8 cellular contexts compared by ENCODE assay signal in the genomic region with DNA sequence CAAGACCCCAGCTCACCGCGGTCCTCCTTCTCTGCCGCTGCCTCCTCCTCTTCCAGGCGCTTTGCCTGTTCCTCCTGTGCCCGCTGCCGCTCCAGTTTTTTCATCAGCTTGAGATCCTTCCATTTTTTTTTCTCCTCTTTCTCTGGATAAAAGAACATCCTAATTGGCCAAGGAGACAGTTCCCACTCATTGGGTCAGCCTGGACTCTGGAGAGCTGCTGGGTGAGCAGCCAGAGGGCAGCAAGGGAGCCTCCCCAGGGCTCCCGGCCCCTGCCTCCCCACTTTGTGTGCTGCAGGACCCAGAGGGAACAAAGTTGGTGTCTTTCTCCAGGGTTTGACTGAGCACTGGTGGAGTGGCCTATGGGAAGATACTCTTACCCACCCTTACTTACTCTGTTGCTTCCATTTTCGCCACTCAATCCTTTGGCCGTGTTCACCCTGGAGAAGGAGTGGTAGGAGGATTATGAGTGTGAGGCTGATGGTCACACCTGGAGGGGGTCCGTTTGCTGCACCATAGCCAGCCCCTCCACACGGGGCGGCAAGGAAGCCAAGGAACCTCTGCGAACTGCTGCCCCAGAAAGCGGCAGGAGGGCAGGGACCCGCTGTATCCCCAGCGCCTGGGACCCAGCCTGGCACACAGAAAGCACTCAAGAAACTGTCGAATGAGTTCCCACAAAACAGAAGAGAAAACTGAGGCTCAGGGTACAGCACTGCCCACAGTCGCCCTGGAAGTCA. TPM values are rescaled to one million over a fixed set of nuclear protein-coding genes. Genes with fewer than 3 reads are reported as not detected.
DNase-seq lines count a peak whose midpoint lies in the region; ATAC-seq, FAIRE-seq and TF ChIP-seq lines count a peak whose summit lies in the region.

No MANE protein-coding gene starts in this region.

- BruUV-seq in GM12878 (replicated peaks; lab: Mats Ljungman, UMichigan) = TSS peak; percentile 59

- peak overlapping the region; percentile 72 for H3K27ac ChIP-seq in GM12878 (ENCODE audit: control insufficient read depth, insufficient read depth)
- H3K27ac ChIP-seq in mesenchymal stem cell (ENCODE audit: low read length, poor library complexity, severe bottlenecking) = peak overlapping the region; percentile 37

- no peak overlapping the region for H2BK15ac ChIP-seq in mesenchymal stem cell (ENCODE audit: low read depth, poor library complexity, severe bottlenecking)

- H3K27me3 ChIP-seq in GM12878 (replicated peaks in 1 of 2; ENCODE audit: control insufficient read depth in 2 of 2, insufficient read depth in 2 of 2, low read length in 1 of 2) (no peaks in the 10 kb centered on the region), mesenchymal stem cell (ENCODE audit: control insufficient read depth in 1 of 2, insufficient read depth in 1 of 2, low read length in 2 of 2) (no peaks in the 10 kb centered on the region)

- H4K8ac ChIP-seq in mesenchymal stem cell (ENCODE audit: low read length) = peak overlapping the region; percentile 47

- H2BK120ac ChIP-seq in mesenchymal stem cell (ENCODE audit: low read depth, low read length) = peak overlapping the region; percentile 76

- peak overlapping the region; percentile 45 to 96 for H3K18ac ChIP-seq in mesenchymal stem cell (ENCODE audit: low read depth in 1 of 2, low read length in 2 of 2)

- peak overlapping the region; percentile 47 for H2BK5ac ChIP-seq in mesenchymal stem cell (ENCODE audit: low read depth, low read length, poor library complexity, severe bottlenecking)

- H3K36me3 ChIP-seq in GM12878 (ENCODE audit: control insufficient read depth in 2 of 2, insufficient read depth in 2 of 2, low read length in 1 of 2) = peaks cover 12 to 19% of the 10 kb centered on the region in 2 experiments
- H3K36me3 ChIP-seq in mesenchymal stem cell (ENCODE audit: control insufficient read depth in 1 of 2, insufficient read depth in 2 of 2, low read depth in 1 of 2, low read length in 2 of 2) = peaks cover 46 to 52% of the 10 kb centered on the region in 2 experiments

- no peaks in the 10 kb centered on the region for H3K9me3 ChIP-seq in GM12878 (replicated peaks; ENCODE audit: control insufficient read depth, insufficient read depth, low read length)
- no peaks in the 10 kb centered on the region for H3K9me3 ChIP-seq in mesenchymal stem cell (ENCODE audit: control insufficient read depth, low read length)

- H2AK5ac ChIP-seq in mesenchymal stem cell (ENCODE audit: low read length, severe bottlenecking) = no peak overlapping the region

- RAD21 ChIA-PET in GM12878 (lab: Charles Lee; ENCODE audit: unreplicated experiment) = interaction anchor here (1.0 to 1.4 kb wide), 4 partner anchors 11 to 199 kb away, joined by 3 to 12 read pairs (median 4); a partner anchor contains a TSS

- no peaks in the 10 kb centered on the region for H4K20me1 ChIP-seq in GM12878 (ENCODE audit: control insufficient read depth, insufficient read depth)

- no peak for TF ChIP-seq EP300 in GM12878 (IDR thresholded peaks at IDR 0.05; ENCODE audit: borderline replicate concordance in 1 of 2, control insufficient read depth in 1 of 2, low read depth in 2 of 2, low read length in 2 of 2)

- H3K4ac ChIP-seq in mesenchymal stem cell (ENCODE audit: low read depth in 1 of 2, low read length in 2 of 2) = peak overlapping the region; percentile 71 to 85

- H3K14ac ChIP-seq in mesenchymal stem cell (ENCODE audit: low read length in 2 of 2) = peak overlapping the region in 1 of 2 experiments; percentile 91

- TF ChIP-seq POLR2A in GM12878 (IDR thresholded peaks at IDR 0.05; ENCODE audit: low read depth, low read length) = no peak

- WGBS in GM12878 (ENCODE audit: insufficient coverage, insufficient replicate concordance, low lambda C conversion rate, missing lambda C conversion rate) = 32% methylated on average over 18 of the region's 18 CpGs
- WGBS in mesenchymal stem cell = 36% methylated on average over 17 of the region's 18 CpGs

- H2AFZ ChIP-seq in GM12878 (ENCODE audit: control insufficient read depth, low read depth, low read length) = peak overlapping the region; percentile 85
- peak overlapping the region; percentile 57 for H2AFZ ChIP-seq in mesenchymal stem cell (ENCODE audit: low read depth, low read length)

- DNase-seq in ELR (ENCODE audit: low read depth) = peak; percentile 26
- no peak for DNase-seq in GM12878 (ENCODE audit: low read depth, low spot score)
- peak; percentile 25 for DNase-seq in mesenchymal stem cell
- no peak for DNase-seq in OCI-M1 (lab: John Stamatoyannopoulos, UW)
- no peak for DNase-seq in urothelium cell line (ENCODE audit: low spot score)
- DNase-seq in superior temporal gyrus (ENCODE audit: extremely low spot score) = no peak
- DNase-seq in foreskin melanocyte = no peak

- CTCF ChIA-PET in GM12878 (lab: Yijun Ruan, JAX) = interaction anchor here (0.5 to 2.9 kb wide), 9 partner anchors 9 to 185 kb away, joined by 3 to 29 read pairs (median 3); a partner anchor contains a TSS

- H3K4me3 ChIP-seq in GM12878 (peak overlapping the region; percentile 92), mesenchymal stem cell (ENCODE audit: insufficient read depth in 1 of 2, low read depth in 1 of 2, low read length in 2 of 2) (peak overlapping the region; percentile 92 to 93)

- no peak for FAIRE-seq in GM12878 (lab: Jason Lieb, UNC)
- FAIRE-seq in urothelium cell line (lab: Jason Lieb, UNC) = no peak

- no peak for TF ChIP-seq RAD21 in GM12878 (IDR thresholded peaks at IDR 0.05; ENCODE audit: insufficient read depth, low read depth, low read length)

- no peak for TF ChIP-seq CTCF in GM12878 (IDR thresholded peaks at IDR 0.05 in 2 of 3, conservative IDR thresholded peaks at IDR 0.05 in 1 of 3; ENCODE audit: control insufficient read depth in 2 of 3, extremely low read depth in 1 of 3, insufficient read depth in 1 of 3, low read depth in 3 of 3, low read length in 3 of 3)

- peaks cover 14% of the 10 kb centered on the region for H3K79me2 ChIP-seq in GM12878 (ENCODE audit: control insufficient read depth, insufficient read depth, low read length)

- no peak overlapping the region for H2BK12ac ChIP-seq in mesenchymal stem cell (ENCODE audit: low read length in 2 of 2)

- peak overlapping the region in 1 of 2 experiments; percentile 94 for H3K23ac ChIP-seq in mesenchymal stem cell (ENCODE audit: low read length in 2 of 2)

- in situ Hi-C loops in GM12878 (cut with MboI) = no loop called here

- SMC1A ChIA-PET in GM12878 (lab: Charles Lee; ENCODE audit: uncharacterized antibody, unreplicated experiment) = interaction anchor here (1.3 kb wide), 2 partner anchors 11 kb away, joined by 6 to 8 read pairs; a partner anchor contains a TSS

- intact Hi-C loops in GM12878 (cut with micrococcal nuclease; ENCODE audit: unreplicated experiment) = no loop called here

- no peak overlapping the region for H4K91ac ChIP-seq in mesenchymal stem cell (ENCODE audit: low read length)

- H3K4me2 ChIP-seq in GM12878 (ENCODE audit: control insufficient read depth, insufficient read depth) = peak overlapping the region; percentile 80
- H3K4me2 ChIP-seq in mesenchymal stem cell (ENCODE audit: low read length, poor library complexity, severe bottlenecking) = peak overlapping the region; percentile 97

- peaks cover 7% of the 10 kb centered on the region; the same call in 1 of the 2 replicates for H3K4me1 ChIP-seq in GM12878 (ENCODE audit: control insufficient read depth, insufficient read depth, low read length)
- H3K4me1 ChIP-seq in mesenchymal stem cell (ENCODE audit: control insufficient read depth, insufficient read depth, low read depth, low read length) = peaks cover 10% of the 10 kb centered on the region

- H3K9ac ChIP-seq in GM12878 (ENCODE audit: control insufficient read depth, insufficient read depth, low read length) (peak overlapping the region; percentile 89), mesenchymal stem cell (ENCODE audit: low read length) (peak overlapping the region; percentile 92)

- ATAC-seq in HG03135 (IDR thresholded peaks at IDR 0.05; ENCODE audit: unreplicated experiment) (peak; percentile 7), GM12878 (peak; percentile 20)

- POLR2A ChIA-PET in GM12878 (lab: Charles Lee) = interaction anchor here (1.0 to 1.8 kb wide), 5 partner anchors 10 to 144 kb away, joined by 3 to 15 read pairs (median 4); a partner anchor contains a TSS

- H3K79me1 ChIP-seq in mesenchymal stem cell (replicated peaks; ENCODE audit: low read length, poor library complexity, severe bottlenecking) = peaks cover 20% of the 10 kb centered on the region

RNA-seq across cellular contexts. Expression of a gene that starts 0.7 kb away (rescaled TPM):
- 33.4 and 38.6 TPM in 2 replicates for total RNA-seq in GM12878 (2013; cell fraction: nucleolus; rRNA removed)
- 40.5 and 49.2 TPM in 2 replicates for total RNA-seq in GM12878 (2014; rRNA removed)
- 14.3 and 17.3 TPM in 2 replicates for total RNA-seq in GM12878 (2014; rRNA removed; fragmentation: Illumina TruSeq; extraction: Trizol)
- 75.0 and 77.8 TPM in 2 replicates for total RNA-seq in GM12878 (2021)
- 17.2 TPM for polyA plus RNA-seq in GM12878 (2011; ENCODE audit: low read depth)
- 21.7 and 48.0 TPM in 2 replicates for polyA plus RNA-seq in GM12878 (2011; rRNA removed)
- 57.9 and 63.5 TPM in 2 replicates for polyA plus RNA-seq in GM12878 (2011; cell fraction: cytosol; rRNA removed)
- polyA plus RNA-seq in GM12878 (2011; cell fraction: nucleus; rRNA removed) = 156 and 204 TPM in 2 replicates
- 30.1 and 30.2 TPM in 2 replicates for polyA plus RNA-seq in GM12878 (2012)
- 5.0 and 22.6 TPM in 2 replicates for polyA plus RNA-seq in GM12878 (2014; fragmentation: Illumina TruSeq; extraction: Trizol)
- 10 to 100 TPM in 1 of 2 experiments, 1 to 10 TPM in 1; 5.7 to 16.4 TPM for polyA plus RNA-seq in GM12878 (2014; fragmentation: Nextera tagmentation; extraction: Ambion mirVana)
- polyA plus RNA-seq in GM12878 (2014; rRNA removed) = 40.7 and 49.1 TPM in 2 replicates
- 10 to 100 TPM; 85.2 to 95.0 TPM for polyA plus RNA-seq in GM12878 (2016; fragmentation: Nextera tagmentation; extraction: Ambion mirVana)
- 26.3 and 30.0 TPM in 2 replicates for polyA minus RNA-seq in GM12878 (2011; rRNA and poly(A)+ RNA removed)
- 16.0 and 22.5 TPM in 2 replicates for polyA minus RNA-seq in GM12878 (2011; cell fraction: cytosol; rRNA and poly(A)+ RNA removed)
- 16.1 and 25.9 TPM in 2 replicates for polyA minus RNA-seq in GM12878 (2011; cell fraction: nucleus; rRNA and poly(A)+ RNA removed)
- 9.0 TPM for polyA plus RNA-seq in mesenchymal stem cell (2013, experiment 1 of 2)
- 8.9 TPM for polyA plus RNA-seq in mesenchymal stem cell (2013, experiment 2 of 2)

RNA-seq across cellular contexts. Expression of a gene that starts 10.6 kb away (rescaled TPM):
- total RNA-seq in GM12878 (2013; cell fraction: nucleolus; rRNA removed) = 4.7 and 5.3 TPM in 2 replicates
- total RNA-seq in GM12878 (2014; rRNA removed) (22.1 and 29.2 TPM in 2 replicates), GM12878 (2014; rRNA removed; fragmentation: Illumina TruSeq; extraction: Trizol) (4.8 and 5.8 TPM in 2 replicates), GM12878 (2021) (28.1 and 28.2 TPM in 2 replicates)
- polyA plus RNA-seq in GM12878 (2011; ENCODE audit: low read depth) = 3.2 TPM
- polyA plus RNA-seq in GM12878 (2011; rRNA removed) (6.6 and 12.2 TPM in 2 replicates), GM12878 (2014; fragmentation: Illumina TruSeq; extraction: Trizol) (1.0 and 3.2 TPM in 2 replicates), GM12878 (2014; fragmentation: Nextera tagmentation; extraction: Ambion mirVana) (1 to 10 TPM in 1 of 2 experiments, under 1 TPM in 1; 0.84 to 1.8 TPM), GM12878 (2014; rRNA removed) (24.9 and 31.4 TPM in 2 replicates), GM12878 (2016; fragmentation: Nextera tagmentation; extraction: Ambion mirVana) (10 to 100 TPM in 1 of 2 experiments, under 1 TPM in 1; 0.92 to 19.3 TPM)
- polyA plus RNA-seq in GM12878 (2011; cell fraction: cytosol; rRNA removed) = 18.4 and 36.3 TPM in 2 replicates
- 22.1 and 25.7 TPM in 2 replicates for polyA plus RNA-seq in GM12878 (2011; cell fraction: nucleus; rRNA removed)
- polyA plus RNA-seq in GM12878 (2012) = 7.6 and 8.4 TPM in 2 replicates
- polyA minus RNA-seq in GM12878 (2011; rRNA and poly(A)+ RNA removed) = 7.0 and 8.1 TPM in 2 replicates
- polyA minus RNA-seq in GM12878 (2011; cell fraction: cytosol; rRNA and poly(A)+ RNA removed) = 5.8 and 8.3 TPM in 2 replicates
- polyA minus RNA-seq in GM12878 (2011; cell fraction: nucleus; rRNA and poly(A)+ RNA removed) = 4.4 and 7.0 TPM in 2 replicates
- polyA plus RNA-seq in mesenchymal stem cell (2013, experiment 1 of 2) = 9.6 TPM
- 9.0 TPM for polyA plus RNA-seq in mesenchymal stem cell (2013, experiment 2 of 2)

RNA-seq across cellular contexts. Expression of a gene that starts 41.8 kb away (rescaled TPM):
- total RNA-seq in GM12878 (2013; cell fraction: nucleolus; rRNA removed) = 12.2 and 12.5 TPM in 2 replicates
- total RNA-seq in GM12878 (2014; rRNA removed) = 9.2 and 10.8 TPM in 2 replicates
- 6.3 and 7.1 TPM in 2 replicates for total RNA-seq in GM12878 (2014; rRNA removed; fragmentation: Illumina TruSeq; extraction: Trizol)
- 18.7 and 20.5 TPM in 2 replicates for total RNA-seq in GM12878 (2021)
- polyA plus RNA-seq in GM12878 (2011; ENCODE audit: low read depth) = 28.7 TPM
- polyA plus RNA-seq in GM12878 (2011; rRNA removed) = 9.5 and 21.2 TPM in 2 replicates
- 20.5 and 22.0 TPM in 2 replicates for polyA plus RNA-seq in GM12878 (2011; cell fraction: cytosol; rRNA removed)
- 25.1 and 27.1 TPM in 2 replicates for polyA plus RNA-seq in GM12878 (2011; cell fraction: nucleus; rRNA removed)
- polyA plus RNA-seq in GM12878 (2012) = 11.4 and 15.1 TPM in 2 replicates
- 16.3 and 22.1 TPM in 2 replicates for polyA plus RNA-seq in GM12878 (2014; fragmentation: Illumina TruSeq; extraction: Trizol)
- 1 to 10 TPM; 3.0 to 3.1 TPM for polyA plus RNA-seq in GM12878 (2014; fragmentation: Nextera tagmentation; extraction: Ambion mirVana)
- 16.7 and 19.1 TPM in 2 replicates for polyA plus RNA-seq in GM12878 (2014; rRNA removed)
- 10 to 100 TPM; 22.2 to 23.1 TPM for polyA plus RNA-seq in GM12878 (2016; fragmentation: Nextera tagmentation; extraction: Ambion mirVana)
- polyA minus RNA-seq in GM12878 (2011; rRNA and poly(A)+ RNA removed) = 12.2 and 15.4 TPM in 2 replicates
- polyA minus RNA-seq in GM12878 (2011; cell fraction: cytosol; rRNA and poly(A)+ RNA removed) = 5.1 and 6.0 TPM in 2 replicates
- 6.4 and 12.7 TPM in 2 replicates for polyA minus RNA-seq in GM12878 (2011; cell fraction: nucleus; rRNA and poly(A)+ RNA removed)
- 16.8 TPM for polyA plus RNA-seq in mesenchymal stem cell (2013, experiment 1 of 2)
- polyA plus RNA-seq in mesenchymal stem cell (2013, experiment 2 of 2) = 17.1 TPM

RNA-seq across cellular contexts. Expression of a gene that starts 52.9 kb away (rescaled TPM):
- total RNA-seq in GM12878 (2013; cell fraction: nucleolus; rRNA removed) = 23.9 and 33.0 TPM in 2 replicates
- total RNA-seq in GM12878 (2014; rRNA removed) = 12.4 and 12.8 TPM in 2 replicates
- total RNA-seq in GM12878 (2014; rRNA removed; fragmentation: Illumina TruSeq; extraction: Trizol) = 6.3 and 7.4 TPM in 2 replicates
- total RNA-seq in GM12878 (2021) = 12.2 and 12.7 TPM in 2 replicates
- polyA plus RNA-seq in GM12878 (2011; ENCODE audit: low read depth) = 3.2 TPM
- 8.6 and 14.0 TPM in 2 replicates for polyA plus RNA-seq in GM12878 (2011; rRNA removed)
- polyA plus RNA-seq in GM12878 (2011; cell fraction: cytosol; rRNA removed) = 15.7 and 17.5 TPM in 2 replicates
- 75.8 and 77.3 TPM in 2 replicates for polyA plus RNA-seq in GM12878 (2011; cell fraction: nucleus; rRNA removed)
- 7.6 and 7.7 TPM in 2 replicates for polyA plus RNA-seq in GM12878 (2012)
- polyA plus RNA-seq in GM12878 (2014; fragmentation: Illumina TruSeq; extraction: Trizol) = 5.4 and 7.9 TPM in 2 replicates
- 1 to 10 TPM; 5.8 to 6.2 TPM for polyA plus RNA-seq in GM12878 (2014; fragmentation: Nextera tagmentation; extraction: Ambion mirVana)
- polyA plus RNA-seq in GM12878 (2014; rRNA removed) = 15.7 and 15.9 TPM in 2 replicates
- polyA plus RNA-seq in GM12878 (2016; fragmentation: Nextera tagmentation; extraction: Ambion mirVana) = 10 to 100 TPM; 10.3 to 12.8 TPM
- 8.6 and 12.4 TPM in 2 replicates for polyA minus RNA-seq in GM12878 (2011; rRNA and poly(A)+ RNA removed)
- polyA minus RNA-seq in GM12878 (2011; cell fraction: cytosol; rRNA and poly(A)+ RNA removed) = 4.9 and 5.1 TPM in 2 replicates
- polyA minus RNA-seq in GM12878 (2011; cell fraction: nucleus; rRNA and poly(A)+ RNA removed) = 5.9 and 7.8 TPM in 2 replicates
- 5.2 TPM for polyA plus RNA-seq in mesenchymal stem cell (2013, experiment 1 of 2)
- polyA plus RNA-seq in mesenchymal stem cell (2013, experiment 2 of 2) = 5.6 TPM

RNA-seq across cellular contexts. Expression of a gene that starts 53.0 kb away (rescaled TPM):
- 20.0 and 23.0 TPM in 2 replicates for total RNA-seq in GM12878 (2013; cell fraction: nucleolus; rRNA removed)
- 9.1 and 13.4 TPM in 2 replicates for total RNA-seq in GM12878 (2014; rRNA removed)
- 5.9 and 6.9 TPM in 2 replicates for total RNA-seq in GM12878 (2014; rRNA removed; fragmentation: Illumina TruSeq; extraction: Trizol)
- 15.7 and 15.9 TPM in 2 replicates for total RNA-seq in GM12878 (2021)
- polyA plus RNA-seq in GM12878 (2011; ENCODE audit: low read depth) = 2.9 TPM
- polyA plus RNA-seq in GM12878 (2011; rRNA removed) = 3.7 and 8.9 TPM in 2 replicates
- polyA plus RNA-seq in GM12878 (2011; cell fraction: cytosol; rRNA removed) = 12.0 and 13.2 TPM in 2 replicates
- 10.1 and 15.4 TPM in 2 replicates for polyA plus RNA-seq in GM12878 (2011; cell fraction: nucleus; rRNA removed)
- polyA plus RNA-seq in GM12878 (2012) = 5.7 and 7.4 TPM in 2 replicates
- polyA plus RNA-seq in GM12878 (2014; fragmentation: Illumina TruSeq; extraction: Trizol) = 3.5 and 7.6 TPM in 2 replicates
- polyA plus RNA-seq in GM12878 (2014; fragmentation: Nextera tagmentation; extraction: Ambion mirVana) = 1 to 10 TPM; 1.6 to 2.3 TPM
- polyA plus RNA-seq in GM12878 (2014; rRNA removed) = 10.5 and 12.6 TPM in 2 replicates
- 10 to 100 TPM; 15.1 to 15.6 TPM for polyA plus RNA-seq in GM12878 (2016; fragmentation: Nextera tagmentation; extraction: Ambion mirVana)
- polyA minus RNA-seq in GM12878 (2011; rRNA and poly(A)+ RNA removed) = 25.2 and 28.5 TPM in 2 replicates
- 6.1 and 6.5 TPM in 2 replicates for polyA minus RNA-seq in GM12878 (2011; cell fraction: cytosol; rRNA and poly(A)+ RNA removed)
- polyA minus RNA-seq in GM12878 (2011; cell fraction: nucleus; rRNA and poly(A)+ RNA removed) = 8.6 and 22.6 TPM in 2 replicates
- 45.4 TPM for polyA plus RNA-seq in mesenchymal stem cell (2013, experiment 1 of 2)
- polyA plus RNA-seq in mesenchymal stem cell (2013, experiment 2 of 2) = 46.0 TPM

Comparison
In these comparisons a context has a peak if more than half of its experiments do, and no peak if none do; other contexts are left out.
1. DNase-seq: peak in ELR (single experiment) and mesenchymal stem cell (single experiment); none in GM12878 (single experiment), OCI-M1 (single experiment), urothelium cell line (single experiment), superior temporal gyrus (single experiment) and foreskin melanocyte (single experiment).